In genomic region chr17:7711356-7711755, GRCh38 we compare ENCODE assay signal across 1 cellular context.
TF ChIP-seq lines count a peak whose summit lies in the region.

No MANE protein-coding gene starts in this region.

TF ChIP-seq in HEK293T, 16 proteins besides CTCF, POLR2A, EP300 and RAD21:
- TF ChIP-seq NFRKB (IDR thresholded peaks at IDR 0.05) = no peak
- no peak for TF ChIP-seq SP1 (IDR thresholded peaks at IDR 0.05)
